1 cellular context compared by ENCODE assay signal in the genomic region with DNA sequence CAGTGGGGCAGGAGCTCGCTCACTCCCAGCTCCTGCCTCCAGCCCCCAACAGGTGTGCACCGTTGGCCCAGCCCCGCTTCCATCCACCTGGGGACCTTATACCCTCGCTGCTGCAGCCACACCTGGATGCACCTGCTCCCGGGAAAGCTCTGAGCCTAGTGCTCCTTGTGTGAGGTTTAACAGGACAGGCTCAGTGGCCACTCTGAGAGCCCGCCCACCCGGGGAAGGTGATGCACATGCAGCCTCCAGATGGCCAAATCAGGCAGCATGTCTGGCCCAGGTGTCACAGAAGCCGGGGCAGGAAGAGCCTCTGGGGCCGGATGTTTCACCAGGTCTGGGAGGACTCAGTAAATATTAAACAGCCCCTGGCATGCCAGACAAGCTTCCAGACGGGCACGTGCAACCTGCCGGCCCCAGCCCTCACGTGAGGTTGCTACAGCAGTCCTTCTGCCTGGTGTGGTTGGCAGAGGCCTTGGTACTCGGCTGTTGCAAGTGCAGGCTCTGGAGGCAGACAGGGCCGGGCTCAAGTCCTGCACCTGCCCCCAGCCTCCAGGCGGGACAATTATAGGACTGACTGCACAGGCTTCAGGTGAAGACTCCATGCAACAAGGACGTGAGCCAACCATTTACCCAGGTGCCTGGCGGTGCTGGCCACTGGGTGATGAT.
TF ChIP-seq lines count a peak whose summit lies in the region.

No MANE protein-coding gene starts in this region.

TF ChIP-seq in HepG2, 621 proteins besides CTCF, POLR2A, EP300 and RAD21 (continued from another document and continues in another):
- TF ChIP-seq, protein P1, sequence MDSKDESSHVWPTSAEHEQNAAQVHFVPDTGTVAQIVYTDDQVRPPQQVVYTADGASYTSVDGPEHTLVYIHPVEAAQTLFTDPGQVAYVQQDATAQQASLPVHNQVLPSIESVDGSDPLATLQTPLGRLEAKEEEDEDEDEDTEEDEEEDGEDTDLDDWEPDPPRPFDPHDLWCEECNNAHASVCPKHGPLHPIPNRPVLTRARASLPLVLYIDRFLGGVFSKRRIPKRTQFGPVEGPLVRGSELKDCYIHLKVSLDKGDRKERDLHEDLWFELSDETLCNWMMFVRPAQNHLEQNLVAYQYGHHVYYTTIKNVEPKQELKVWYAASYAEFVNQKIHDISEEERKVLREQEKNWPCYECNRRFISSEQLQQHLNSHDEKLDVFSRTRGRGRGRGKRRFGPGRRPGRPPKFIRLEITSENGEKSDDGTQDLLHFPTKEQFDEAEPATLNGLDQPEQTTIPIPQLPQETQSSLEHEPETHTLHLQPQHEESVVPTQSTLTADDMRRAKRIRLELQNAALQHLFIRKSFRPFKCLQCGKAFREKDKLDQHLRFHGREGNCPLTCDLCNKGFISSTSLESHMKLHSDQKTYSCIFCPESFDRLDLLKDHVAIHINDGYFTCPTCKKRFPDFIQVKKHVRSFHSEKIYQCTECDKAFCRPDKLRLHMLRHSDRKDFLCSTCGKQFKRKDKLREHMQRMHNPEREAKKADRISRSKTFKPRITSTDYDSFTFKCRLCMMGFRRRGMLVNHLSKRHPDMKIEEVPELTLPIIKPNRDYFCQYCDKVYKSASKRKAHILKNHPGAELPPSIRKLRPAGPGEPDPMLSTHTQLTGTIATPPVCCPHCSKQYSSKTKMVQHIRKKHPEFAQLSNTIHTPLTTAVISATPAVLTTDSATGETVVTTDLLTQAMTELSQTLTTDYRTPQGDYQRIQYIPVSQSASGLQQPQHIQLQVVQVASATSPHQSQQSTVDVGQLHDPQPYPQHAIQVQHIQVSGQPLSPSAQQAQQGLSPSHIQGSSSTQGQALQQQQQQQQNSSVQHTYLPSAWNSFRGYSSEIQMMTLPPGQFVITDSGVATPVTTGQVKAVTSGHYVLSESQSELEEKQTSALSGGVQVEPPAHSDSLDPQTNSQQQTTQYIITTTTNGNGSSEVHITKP (CRISPR knock-in tag; IDR thresholded peaks at IDR 0.05; ENCODE audit: low read depth) = 0 out of 2 replicates have a peak, but pooled peaks have one; percentile 10
- peak; percentile 84 for TF ChIP-seq ZNF883 (CRISPR knock-in tag; IDR thresholded peaks at IDR 0.05; ENCODE audit: not compliant biosample characterization)
- no peak for TF ChIP-seq STAG1 (CRISPR knock-in tag; IDR thresholded peaks at IDR 0.05)
- TF ChIP-seq PHF20 (CRISPR knock-in tag; IDR thresholded peaks at IDR 0.05) = 0 out of 2 replicates have a peak, but pooled peaks have one; percentile 40
- TF ChIP-seq, protein P2, sequence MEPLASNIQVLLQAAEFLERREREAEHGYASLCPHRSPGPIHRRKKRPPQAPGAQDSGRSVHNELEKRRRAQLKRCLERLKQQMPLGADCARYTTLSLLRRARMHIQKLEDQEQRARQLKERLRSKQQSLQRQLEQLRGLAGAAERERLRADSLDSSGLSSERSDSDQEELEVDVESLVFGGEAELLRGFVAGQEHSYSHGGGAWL (CRISPR knock-in tag; IDR thresholded peaks at IDR 0.05) = peak; percentile 39; the same call in 1 of the 2 replicates
- no peak for TF ChIP-seq SPEN (CRISPR knock-in tag; IDR thresholded peaks at IDR 0.05; ENCODE audit: low read depth)
- TF ChIP-seq, protein P3, sequence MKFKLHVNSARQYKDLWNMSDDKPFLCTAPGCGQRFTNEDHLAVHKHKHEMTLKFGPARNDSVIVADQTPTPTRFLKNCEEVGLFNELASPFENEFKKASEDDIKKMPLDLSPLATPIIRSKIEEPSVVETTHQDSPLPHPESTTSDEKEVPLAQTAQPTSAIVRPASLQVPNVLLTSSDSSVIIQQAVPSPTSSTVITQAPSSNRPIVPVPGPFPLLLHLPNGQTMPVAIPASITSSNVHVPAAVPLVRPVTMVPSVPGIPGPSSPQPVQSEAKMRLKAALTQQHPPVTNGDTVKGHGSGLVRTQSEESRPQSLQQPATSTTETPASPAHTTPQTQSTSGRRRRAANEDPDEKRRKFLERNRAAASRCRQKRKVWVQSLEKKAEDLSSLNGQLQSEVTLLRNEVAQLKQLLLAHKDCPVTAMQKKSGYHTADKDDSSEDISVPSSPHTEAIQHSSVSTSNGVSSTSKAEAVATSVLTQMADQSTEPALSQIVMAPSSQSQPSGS (CRISPR knock-in tag; IDR thresholded peaks at IDR 0.05) = no peak
- no peak; the same call in 1 of the 2 replicates for TF ChIP-seq ZBTB21 (CRISPR knock-in tag; IDR thresholded peaks at IDR 0.05)
- TF ChIP-seq CAMTA2 (CRISPR knock-in tag; IDR thresholded peaks at IDR 0.05; ENCODE audit: borderline replicate concordance) = 0 out of 2 replicates have a peak, but pooled peaks have one; percentile 61
- no peak for TF ChIP-seq MTF2 (CRISPR knock-in tag; IDR thresholded peaks at IDR 0.05; ENCODE audit: borderline replicate concordance)
- TF ChIP-seq, protein P4, sequence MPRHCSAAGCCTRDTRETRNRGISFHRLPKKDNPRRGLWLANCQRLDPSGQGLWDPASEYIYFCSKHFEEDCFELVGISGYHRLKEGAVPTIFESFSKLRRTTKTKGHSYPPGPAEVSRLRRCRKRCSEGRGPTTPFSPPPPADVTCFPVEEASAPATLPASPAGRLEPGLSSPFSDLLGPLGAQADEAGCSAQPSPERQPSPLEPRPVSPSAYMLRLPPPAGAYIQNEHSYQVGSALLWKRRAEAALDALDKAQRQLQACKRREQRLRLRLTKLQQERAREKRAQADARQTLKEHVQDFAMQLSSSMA (CRISPR knock-in tag; IDR thresholded peaks at IDR 0.05) = no peak
- TF ChIP-seq ZNF724P (CRISPR knock-in tag; IDR thresholded peaks at IDR 0.05; ENCODE audit: borderline replicate concordance) = 0 out of 2 replicates have a peak, but pooled peaks have one; percentile 47
- TF ChIP-seq, protein P5, sequence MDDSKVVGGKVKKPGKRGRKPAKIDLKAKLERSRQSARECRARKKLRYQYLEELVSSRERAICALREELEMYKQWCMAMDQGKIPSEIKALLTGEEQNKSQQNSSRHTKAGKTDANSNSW (CRISPR knock-in tag; IDR thresholded peaks at IDR 0.05; ENCODE audit: borderline replicate concordance) = no peak
- TF ChIP-seq, protein P6, sequence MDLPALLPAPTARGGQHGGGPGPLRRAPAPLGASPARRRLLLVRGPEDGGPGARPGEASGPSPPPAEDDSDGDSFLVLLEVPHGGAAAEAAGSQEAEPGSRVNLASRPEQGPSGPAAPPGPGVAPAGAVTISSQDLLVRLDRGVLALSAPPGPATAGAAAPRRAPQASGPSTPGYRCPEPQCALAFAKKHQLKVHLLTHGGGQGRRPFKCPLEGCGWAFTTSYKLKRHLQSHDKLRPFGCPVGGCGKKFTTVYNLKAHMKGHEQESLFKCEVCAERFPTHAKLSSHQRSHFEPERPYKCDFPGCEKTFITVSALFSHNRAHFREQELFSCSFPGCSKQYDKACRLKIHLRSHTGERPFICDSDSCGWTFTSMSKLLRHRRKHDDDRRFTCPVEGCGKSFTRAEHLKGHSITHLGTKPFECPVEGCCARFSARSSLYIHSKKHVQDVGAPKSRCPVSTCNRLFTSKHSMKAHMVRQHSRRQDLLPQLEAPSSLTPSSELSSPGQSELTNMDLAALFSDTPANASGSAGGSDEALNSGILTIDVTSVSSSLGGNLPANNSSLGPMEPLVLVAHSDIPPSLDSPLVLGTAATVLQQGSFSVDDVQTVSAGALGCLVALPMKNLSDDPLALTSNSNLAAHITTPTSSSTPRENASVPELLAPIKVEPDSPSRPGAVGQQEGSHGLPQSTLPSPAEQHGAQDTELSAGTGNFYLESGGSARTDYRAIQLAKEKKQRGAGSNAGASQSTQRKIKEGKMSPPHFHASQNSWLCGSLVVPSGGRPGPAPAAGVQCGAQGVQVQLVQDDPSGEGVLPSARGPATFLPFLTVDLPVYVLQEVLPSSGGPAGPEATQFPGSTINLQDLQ (CRISPR knock-in tag; IDR thresholded peaks at IDR 0.05) = peak; percentile 74
- no peak for TF ChIP-seq CBX2 (IDR thresholded peaks at IDR 0.05; ENCODE audit: low read depth, low read length)
- TF ChIP-seq CBX2 (CRISPR knock-in tag; IDR thresholded peaks at IDR 0.05; ENCODE audit: low read depth) = 0 out of 2 replicates have a peak, but pooled peaks have one; percentile 62
- TF ChIP-seq SETDB1 (CRISPR knock-in tag; IDR thresholded peaks at IDR 0.05; ENCODE audit: borderline replicate concordance) = 0 out of 2 replicates have a peak, but pooled peaks have one; percentile 4
- TF ChIP-seq, protein P7, sequence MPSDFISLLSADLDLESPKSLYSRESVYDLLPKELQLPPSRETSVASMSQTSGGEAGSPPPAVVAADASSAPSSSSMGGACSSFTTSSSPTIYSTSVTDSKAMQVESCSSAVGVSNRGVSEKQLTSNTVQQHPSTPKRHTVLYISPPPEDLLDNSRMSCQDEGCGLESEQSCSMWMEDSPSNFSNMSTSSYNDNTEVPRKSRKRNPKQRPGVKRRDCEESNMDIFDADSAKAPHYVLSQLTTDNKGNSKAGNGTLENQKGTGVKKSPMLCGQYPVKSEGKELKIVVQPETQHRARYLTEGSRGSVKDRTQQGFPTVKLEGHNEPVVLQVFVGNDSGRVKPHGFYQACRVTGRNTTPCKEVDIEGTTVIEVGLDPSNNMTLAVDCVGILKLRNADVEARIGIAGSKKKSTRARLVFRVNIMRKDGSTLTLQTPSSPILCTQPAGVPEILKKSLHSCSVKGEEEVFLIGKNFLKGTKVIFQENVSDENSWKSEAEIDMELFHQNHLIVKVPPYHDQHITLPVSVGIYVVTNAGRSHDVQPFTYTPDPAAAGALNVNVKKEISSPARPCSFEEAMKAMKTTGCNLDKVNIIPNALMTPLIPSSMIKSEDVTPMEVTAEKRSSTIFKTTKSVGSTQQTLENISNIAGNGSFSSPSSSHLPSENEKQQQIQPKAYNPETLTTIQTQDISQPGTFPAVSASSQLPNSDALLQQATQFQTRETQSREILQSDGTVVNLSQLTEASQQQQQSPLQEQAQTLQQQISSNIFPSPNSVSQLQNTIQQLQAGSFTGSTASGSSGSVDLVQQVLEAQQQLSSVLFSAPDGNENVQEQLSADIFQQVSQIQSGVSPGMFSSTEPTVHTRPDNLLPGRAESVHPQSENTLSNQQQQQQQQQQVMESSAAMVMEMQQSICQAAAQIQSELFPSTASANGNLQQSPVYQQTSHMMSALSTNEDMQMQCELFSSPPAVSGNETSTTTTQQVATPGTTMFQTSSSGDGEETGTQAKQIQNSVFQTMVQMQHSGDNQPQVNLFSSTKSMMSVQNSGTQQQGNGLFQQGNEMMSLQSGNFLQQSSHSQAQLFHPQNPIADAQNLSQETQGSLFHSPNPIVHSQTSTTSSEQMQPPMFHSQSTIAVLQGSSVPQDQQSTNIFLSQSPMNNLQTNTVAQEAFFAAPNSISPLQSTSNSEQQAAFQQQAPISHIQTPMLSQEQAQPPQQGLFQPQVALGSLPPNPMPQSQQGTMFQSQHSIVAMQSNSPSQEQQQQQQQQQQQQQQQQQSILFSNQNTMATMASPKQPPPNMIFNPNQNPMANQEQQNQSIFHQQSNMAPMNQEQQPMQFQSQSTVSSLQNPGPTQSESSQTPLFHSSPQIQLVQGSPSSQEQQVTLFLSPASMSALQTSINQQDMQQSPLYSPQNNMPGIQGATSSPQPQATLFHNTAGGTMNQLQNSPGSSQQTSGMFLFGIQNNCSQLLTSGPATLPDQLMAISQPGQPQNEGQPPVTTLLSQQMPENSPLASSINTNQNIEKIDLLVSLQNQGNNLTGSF (CRISPR knock-in tag; IDR thresholded peaks at IDR 0.05) = peak; percentile 55; the same call in 1 of the 2 replicates
- TF ChIP-seq ZNF224 (CRISPR knock-in tag; IDR thresholded peaks at IDR 0.05) = peak; percentile 50; the same call in 1 of the 2 replicates
- TF ChIP-seq, protein P8, sequence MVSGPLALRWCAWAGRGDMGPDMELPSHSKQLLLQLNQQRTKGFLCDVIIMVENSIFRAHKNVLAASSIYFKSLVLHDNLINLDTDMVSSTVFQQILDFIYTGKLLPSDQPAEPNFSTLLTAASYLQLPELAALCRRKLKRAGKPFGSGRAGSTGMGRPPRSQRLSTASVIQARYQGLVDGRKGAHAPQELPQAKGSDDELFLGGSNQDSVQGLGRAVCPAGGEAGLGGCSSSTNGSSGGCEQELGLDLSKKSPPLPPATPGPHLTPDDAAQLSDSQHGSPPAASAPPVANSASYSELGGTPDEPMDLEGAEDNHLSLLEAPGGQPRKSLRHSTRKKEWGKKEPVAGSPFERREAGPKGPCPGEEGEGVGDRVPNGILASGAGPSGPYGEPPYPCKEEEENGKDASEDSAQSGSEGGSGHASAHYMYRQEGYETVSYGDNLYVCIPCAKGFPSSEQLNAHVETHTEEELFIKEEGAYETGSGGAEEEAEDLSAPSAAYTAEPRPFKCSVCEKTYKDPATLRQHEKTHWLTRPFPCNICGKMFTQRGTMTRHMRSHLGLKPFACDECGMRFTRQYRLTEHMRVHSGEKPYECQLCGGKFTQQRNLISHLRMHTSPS (CRISPR knock-in tag; IDR thresholded peaks at IDR 0.05; ENCODE audit: low read depth) = peak; percentile 98
- 0 out of 2 replicates have a peak, but pooled peaks have one; percentile 37 for TF ChIP-seq TBP (CRISPR knock-in tag; IDR thresholded peaks at IDR 0.05)
- peak; percentile 33; the same call in 1 of the 2 replicates for TF ChIP-seq CEBPB (IDR thresholded peaks at IDR 0.05; ENCODE audit: borderline replicate concordance, low read depth, low read length)
- peak; percentile 89 for TF ChIP-seq HNRNPL (IDR thresholded peaks at IDR 0.05; ENCODE audit: low read depth, low read length)
- TF ChIP-seq ZSCAN9 (CRISPR knock-in tag; IDR thresholded peaks at IDR 0.05; ENCODE audit: borderline replicate concordance) = 0 out of 2 replicates have a peak, but pooled peaks have one; percentile 17
- peak; percentile 62; the same call in 1 of the 2 replicates for TF ChIP-seq NFKB2 (CRISPR knock-in tag; IDR thresholded peaks at IDR 0.05; ENCODE audit: borderline replicate concordance)
- 0 out of 2 replicates have a peak, but pooled peaks have one; percentile 26 for TF ChIP-seq ZBTB7A (CRISPR knock-in tag; IDR thresholded peaks at IDR 0.05)
- TF ChIP-seq, protein P9, sequence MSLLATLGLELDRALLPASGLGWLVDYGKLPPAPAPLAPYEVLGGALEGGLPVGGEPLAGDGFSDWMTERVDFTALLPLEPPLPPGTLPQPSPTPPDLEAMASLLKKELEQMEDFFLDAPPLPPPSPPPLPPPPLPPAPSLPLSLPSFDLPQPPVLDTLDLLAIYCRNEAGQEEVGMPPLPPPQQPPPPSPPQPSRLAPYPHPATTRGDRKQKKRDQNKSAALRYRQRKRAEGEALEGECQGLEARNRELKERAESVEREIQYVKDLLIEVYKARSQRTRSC (CRISPR knock-in tag; IDR thresholded peaks at IDR 0.05; ENCODE audit: low read depth) = no peak
- peak; percentile 60; the same call in 1 of the 2 replicates for TF ChIP-seq HDAC1 (CRISPR knock-in tag; IDR thresholded peaks at IDR 0.05)
- TF ChIP-seq RXRA (CRISPR knock-in tag; IDR thresholded peaks at IDR 0.05) = peak; percentile 83
- TF ChIP-seq ZNF766 (CRISPR knock-in tag; IDR thresholded peaks at IDR 0.05; ENCODE audit: borderline replicate concordance) = peak; percentile 58; the same call in 1 of the 2 replicates
- TF ChIP-seq RXRB (CRISPR knock-in tag; IDR thresholded peaks at IDR 0.05; ENCODE audit: borderline replicate concordance) = peak; percentile 81
- peak; percentile 16; the same call in 1 of the 2 replicates for TF ChIP-seq YEATS4 (CRISPR knock-in tag; IDR thresholded peaks at IDR 0.05; ENCODE audit: borderline replicate concordance)
- TF ChIP-seq, protein P10, sequence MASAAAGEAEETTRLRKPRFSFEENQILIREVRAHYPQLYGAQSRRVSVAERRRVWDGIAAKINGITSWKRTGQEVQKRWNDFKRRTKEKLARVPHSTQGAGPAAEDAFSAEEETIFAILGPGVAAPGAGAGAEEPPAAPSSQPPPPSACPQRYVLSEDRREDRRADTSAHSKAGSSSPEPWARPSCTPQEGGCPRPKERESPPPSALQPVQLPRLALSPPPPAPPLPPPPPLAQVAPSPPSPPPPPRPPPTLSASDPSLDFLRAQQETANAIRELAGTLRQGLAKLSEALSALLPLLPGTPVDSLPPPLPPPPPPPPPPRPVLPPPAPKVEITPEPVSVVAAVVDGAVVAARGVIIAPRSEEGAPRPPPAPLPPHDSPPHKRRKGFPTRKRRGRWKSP (CRISPR knock-in tag; IDR thresholded peaks at IDR 0.05) = 0 out of 2 replicates have a peak, but pooled peaks have one; percentile 38
- TF ChIP-seq SRY (CRISPR knock-in tag; IDR thresholded peaks at IDR 0.05) = no peak
- TF ChIP-seq ZNF7 (CRISPR knock-in tag; IDR thresholded peaks at IDR 0.05) = peak; percentile 50; the same call in 1 of the 2 replicates
- TF ChIP-seq ZNF713 (CRISPR knock-in tag; IDR thresholded peaks at IDR 0.05) = 0 out of 2 replicates have a peak, but pooled peaks have one; percentile 24
- TF ChIP-seq KAT8 (CRISPR knock-in tag; IDR thresholded peaks at IDR 0.05) = peak; percentile 51; the same call in 1 of the 2 replicates
